Comparison of ENCODE assay signal across 21 cellular contexts in the genomic region with DNA sequence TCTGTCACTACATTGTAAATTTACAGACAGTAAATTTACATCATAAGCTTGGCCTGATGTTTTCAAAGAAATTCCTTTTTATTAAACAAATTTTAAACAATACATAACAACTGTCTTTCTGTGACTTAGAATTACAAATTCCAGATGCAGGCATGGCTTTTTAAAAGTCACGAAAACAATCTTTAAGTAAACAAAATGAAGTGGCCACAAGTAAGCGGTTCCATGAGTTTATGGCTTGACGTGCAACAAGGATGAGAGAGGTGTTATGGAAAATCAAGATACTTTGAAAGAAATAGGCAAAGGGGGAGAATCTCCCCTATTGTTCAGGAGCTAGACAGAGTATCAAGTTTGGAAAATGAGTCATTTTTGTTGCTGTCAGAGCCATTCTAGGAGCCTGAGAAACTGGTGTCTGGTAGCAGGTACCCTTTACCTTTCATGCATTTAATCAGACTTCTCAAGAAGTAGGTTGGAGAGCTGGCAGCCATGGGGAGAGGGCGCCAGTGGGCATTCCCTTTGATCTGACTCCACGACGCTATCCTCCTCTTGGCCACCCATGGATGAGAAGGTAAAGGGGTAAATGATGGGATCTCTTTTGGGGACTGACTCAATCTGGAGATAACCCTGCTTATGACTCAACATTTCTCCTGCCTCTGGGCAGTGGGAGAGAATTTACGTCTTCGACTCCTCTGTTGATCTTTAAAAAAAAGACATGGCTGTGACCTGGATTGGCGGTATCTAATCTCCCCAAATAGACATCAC.
"Had no signal": no experiment of that assay in that cellular context is flagged by ENCODE, and none has a peak within 500 bp of the region (broad histone marks: within the 10 kb centered on the region; RNA-seq: fewer than 3 reads in every experiment).

No MANE protein-coding gene starts in this region.

- H3K27ac ChIP-seq: breast epithelium, epithelial cell of prostate, left lung, spleen, upper lobe of right lung had no signal

- ATAC-seq: activated CD4-positive, CD25-positive, alpha-beta regulatory T cell treated with anti-CD3 and anti-CD28 coated beads, Interleukin-2, amount 50 U/mL, for 24 hours; activated T-cell treated with anti-CD3 and anti-CD28 coated beads, Interleukin-2, amount 50 U/mL, for 72 hours; left lung; natural killer cell; T-helper 17 cell; upper lobe of right lung had no signal

- H3K27me3 ChIP-seq: breast epithelium, left lung, spleen, upper lobe of right lung had no signal

- FAIRE-seq: keratinocyte had no signal

- DNase-seq: activated CD4-positive, alpha-beta memory T cell treated with anti-CD3 and anti-CD28 coated beads, Interleukin-2, amount 10 ng/mL, durations not matched to agents 7 days and 5 days; activated CD4-positive, alpha-beta T cell treated with anti-CD3 and anti-CD28 coated beads, Interleukin-2, amount 10 ng/mL, durations not matched to agents 24 days and 14 days; activated effector memory CD4-positive, alpha-beta T cell treated with Interleukin-2 at 50 U/mL for 16 hours; activated naive CD4-positive, alpha-beta T cell treated with anti-CD3 and anti-CD28 coated beads for 36 hours; activated naive CD8-positive, alpha-beta T cell treated with anti-CD3 and anti-CD28 coated beads, Interleukin-2, amount 10 ng/mL, durations not matched to agents 7 days and 5 days; activated T-cell treated with anti-CD3 and anti-CD28 coated beads, Interleukin-2, amount 50 U/mL, for 72 hours; amniotic stem cell; cortex of kidney; endodermal cell; natural killer cell; spleen; stimulated activated CD4-positive, alpha-beta T cell treated with anti-CD3 and anti-CD28 coated beads, Interleukin-4, amount 100 ng/mL, for 1 hour; stimulated activated naive CD4-positive, alpha-beta T cell; T-helper 17 cell; upper lobe of right lung had no signal

- H3K9me3 ChIP-seq: breast epithelium, left lung, spleen, upper lobe of right lung had no signal

- H3K4me3 ChIP-seq: breast epithelium, left lung, lung, spleen, upper lobe of right lung had no signal

- H3K36me3 ChIP-seq: breast epithelium, left lung, spleen, upper lobe of right lung had no signal

- H3K4me1 ChIP-seq: breast epithelium had no signal
